ENCODE assay signal across 31 cellular contexts in the genomic region with DNA sequence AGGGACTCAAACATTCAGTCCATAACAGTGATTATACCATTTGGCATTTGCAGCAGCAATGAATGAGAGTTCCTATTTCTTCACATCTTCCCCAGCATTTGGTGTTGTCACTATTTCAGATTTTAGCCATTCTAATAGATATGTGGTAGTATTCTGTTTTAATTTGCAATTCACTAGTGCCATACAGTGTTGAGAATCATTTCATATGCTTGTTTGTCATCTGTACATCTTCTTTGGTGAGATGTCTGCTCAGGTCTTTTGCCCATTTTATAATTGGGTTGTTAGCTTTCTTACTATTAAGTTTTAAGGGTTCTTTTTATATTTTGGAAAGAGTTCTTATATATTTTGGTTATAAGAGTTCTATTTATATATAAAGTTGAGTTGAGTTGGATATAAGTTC.
"Had no signal": no experiment of that assay in that cellular context is flagged by ENCODE, and none has a peak within 500 bp of the region (broad histone marks: within the 10 kb centered on the region; RNA-seq: fewer than 3 reads in every experiment).

No MANE protein-coding gene starts in this region.

- H3K4me3 ChIP-seq: neural progenitor cell, ovary, psoas muscle, skin epidermis, smooth muscle cell, spleen, thoracic aorta, thyroid gland, tibial nerve, upper lobe of left lung, uterus had no signal

- H3K27me3 Mint-ChIP-seq: naive thymus-derived CD4-positive, alpha-beta T cell; progenitor cell of endocrine pancreas; stimulated activated memory B cell treated with anti-CD40 and anti-IgM and Interleukin-4, amounts not matched to agents 10 μg/mL and 1 μg/mL and 100 μg/mL, for 72 hours; stimulated activated naive CD8-positive, alpha-beta T cell treated with anti-CD3 and anti-CD28 coated beads, Interleukin-15, amount 100 ng/mL, for 72 hours had no signal

- H3K4me3 Mint-ChIP-seq: natural killer cell; nephron; neural progenitor cell; stimulated activated memory B cell treated with anti-CD40 and anti-IgM and Interleukin-4, amounts not matched to agents 10 μg/mL and 1 μg/mL and 100 μg/mL, for 72 hours; stimulated activated naive CD8-positive, alpha-beta T cell treated with anti-CD3 and anti-CD28 coated beads, Interleukin-15, amount 100 ng/mL, for 72 hours had no signal

- H3K9me3 ChIP-seq: ovary, psoas muscle, thoracic aorta, thyroid gland, tibial nerve, uterus had no signal

- H3K27me3 ChIP-seq: neural progenitor cell, ovary, spleen, thyroid gland, tibial nerve, upper lobe of left lung, uterus had no signal

- H3K27ac ChIP-seq: neural progenitor cell, ovary, parathyroid adenoma, psoas muscle, skin epidermis, spleen, thoracic aorta, thyroid gland, tibial nerve, upper lobe of left lung, uterus had no signal

- DNase-seq: naive thymus-derived CD4-positive, alpha-beta T cell; natural killer cell; occipital lobe; ovary; posterior cingulate gyrus; psoas muscle; right cardiac atrium; spleen; stimulated activated CD4-positive, alpha-beta T cell treated with anti-CD3 and anti-CD28 coated beads, Interleukin-12 subunit alpha, Interleukin-12 subunit beta, amount 100 ng/mL, for 4 hours; stimulated activated CD4-positive, alpha-beta T cell treated with anti-CD3 and anti-CD28 coated beads, Interleukin-1b, Interleukin-23, amount 100 ng/mL, for 48 hours; stimulated activated CD4-positive, alpha-beta T cell treated with anti-CD3 and anti-CD28 coated beads, Interleukin-4, amount 100 ng/mL, for 1 hour; stimulated activated CD4-positive, alpha-beta T cell treated with anti-CD3 and anti-CD28 coated beads, Interleukin-4, amount 100 ng/mL, for 4 hours; stimulated activated CD8-positive, alpha-beta memory T cell treated with anti-CD3 and anti-CD28 coated beads, Interleukin-4, amount 100 ng/mL, for 48 hours; stimulated activated naive CD4-positive, alpha-beta T cell; stimulated activated naive CD8-positive, alpha-beta T cell treated with anti-CD3 and anti-CD28 coated beads, Interleukin-15, amount 100 ng/mL, for 72 hours; stimulated activated naive CD8-positive, alpha-beta T cell treated with anti-CD3 and anti-CD28 coated beads, Interleukin-15, Interleukin-2, amounts not matched to agents 100 U/mL and 50 U/mL, for 24 hours; substantia nigra; thyroid gland; trophoblast cell; upper lobe of left lung; uterus had no signal

- H3K4me1 Mint-ChIP-seq: natural killer cell; nephron; stimulated activated naive CD8-positive, alpha-beta T cell treated with anti-CD3 and anti-CD28 coated beads, Interleukin-15, amount 100 ng/mL, for 72 hours had no signal

- H3K4me1 ChIP-seq: parathyroid adenoma, psoas muscle, spleen, tibial nerve, upper lobe of left lung, uterus had no signal

- H3K27ac Mint-ChIP-seq: naive thymus-derived CD4-positive, alpha-beta T cell; natural killer cell; nephron; neural progenitor cell; progenitor cell of endocrine pancreas; stimulated activated memory B cell treated with anti-CD40 and anti-IgM and Interleukin-4, amounts not matched to agents 10 μg/mL and 1 μg/mL and 100 μg/mL, for 72 hours; stimulated activated naive CD8-positive, alpha-beta T cell treated with anti-CD3 and anti-CD28 coated beads, Interleukin-15, amount 100 ng/mL, for 72 hours had no signal

- H3K36me3 Mint-ChIP-seq: natural killer cell had no signal

- ATAC-seq: naive thymus-derived CD4-positive, alpha-beta T cell; natural killer cell; psoas muscle; right cardiac atrium; sciatic nerve; stimulated activated memory B cell treated with anti-CD40 and anti-IgM and Interleukin-4, amounts not matched to agents 10 μg/mL and 1 μg/mL and 100 μg/mL, for 72 hours; stimulated activated naive CD8-positive, alpha-beta T cell treated with anti-CD3 and anti-CD28 coated beads, Interleukin-15, amount 100 ng/mL, for 72 hours; stimulated activated naive CD8-positive, alpha-beta T cell treated with anti-CD3 and anti-CD28 coated beads, Interleukin-15, Interleukin-2, amounts not matched to agents 100 U/mL and 50 U/mL, for 24 hours had no signal

- H3K36me3 ChIP-seq: ovary, thoracic aorta, thyroid gland, upper lobe of left lung, uterus had no signal
